2 cellular contexts compared by ENCODE assay signal in the genomic region with DNA sequence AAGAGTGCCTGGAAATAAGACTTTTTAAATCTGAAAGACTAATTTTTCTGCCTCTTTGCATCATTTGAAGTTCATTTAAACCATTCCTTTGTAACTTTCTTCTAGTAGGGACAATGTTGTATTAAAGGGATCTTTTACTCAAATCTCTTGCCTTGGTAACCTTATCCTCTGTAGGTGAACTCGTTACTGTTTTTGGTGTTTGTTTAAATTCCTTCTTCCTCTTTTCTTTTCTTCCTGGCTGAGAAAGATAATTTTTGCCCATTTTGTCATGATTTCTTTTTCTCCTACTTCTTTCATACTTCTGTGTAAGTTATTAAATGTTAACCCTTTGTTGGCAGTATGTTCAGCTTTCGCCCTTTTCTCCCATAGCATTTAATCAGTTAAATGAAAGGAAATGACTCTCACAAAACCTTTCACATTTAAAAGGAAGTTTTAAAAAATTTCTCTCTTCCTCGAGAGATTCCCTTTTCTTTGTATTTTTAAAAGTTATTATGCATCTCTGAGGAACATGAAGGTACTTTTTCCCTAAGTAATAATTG.
TF ChIP-seq lines count a peak whose summit lies in the region.

No MANE protein-coding gene starts in this region.

TF ChIP-seq in GM12891, 5 proteins besides CTCF, POLR2A, EP300 and RAD21:
- TF ChIP-seq SPI1 (IDR thresholded peaks at IDR 0.05; ENCODE audit: low read depth, low read length) (peak; percentile 32; the same call in 1 of the 2 replicates), TAF1 (IDR thresholded peaks at IDR 0.05; ENCODE audit: low read depth, low read length) (no peak), PAX5 (IDR thresholded peaks at IDR 0.05; ENCODE audit: insufficient read depth, low read length, severe bottlenecking) (no peak), POLR2AphosphoS5 (IDR thresholded peaks at IDR 0.05; ENCODE audit: low read depth, low read length) (no peak), POU2F2 (IDR thresholded peaks at IDR 0.05; ENCODE audit: low read depth, low read length) (no peak)

TF ChIP-seq in GM12878, 131 proteins besides CTCF, POLR2A, EP300 and RAD21:
- TF ChIP-seq FOXK2 (IDR thresholded peaks at IDR 0.05) (no peak), MTA3 (IDR thresholded peaks at IDR 0.05; ENCODE audit: borderline replicate concordance, low read length) (no peak), RBBP5 (conservative IDR thresholded peaks at IDR 0.05) (no peak), YBX1 (IDR thresholded peaks at IDR 0.05) (no peak), NR2F1 (conservative IDR thresholded peaks at IDR 0.05) (no peak), RAD51 (IDR thresholded peaks at IDR 0.05) (no peak)
